18 cellular contexts compared by ENCODE assay signal in genomic region chr10:96488161-96488935, GRCh38. TPM values are rescaled to one million over a fixed set of nuclear protein-coding genes. Genes with fewer than 3 reads are reported as not detected.
"Had no signal": no experiment of that assay in that cellular context is flagged by ENCODE, and none has a peak within 500 bp of the region (broad histone marks: within the 10 kb centered on the region; RNA-seq: fewer than 3 reads in every experiment).

No MANE protein-coding gene starts in this region.

- H3K27me3 Mint-ChIP-seq: progenitor cell of endocrine pancreas had no signal

- DNase-seq: activated naive CD4-positive, alpha-beta T cell treated with anti-CD3 and anti-CD28 coated beads, Interleukin-2, amount 10 ng/mL, durations not matched to agents 7 days and 5 days; central memory CD4-positive, alpha-beta T cell; cortex of kidney; effector CD4-positive, alpha-beta T cell; kidney glomerular epithelial cell; mesendoderm; nephron progenitor cell; right cardiac atrium; small intestine; stomach; T-helper 9 cell had no signal

- H3K4me3 Mint-ChIP-seq: activated naive CD4-positive, alpha-beta T cell treated with anti-CD3 and anti-CD28 coated beads, Interleukin-2, amount 10 ng/mL, durations not matched to agents 7 days and 5 days; activated T-helper 17 cell treated with anti-CD3 and anti-CD28 coated beads, Interleukin-2, amount 50 U/mL, for 72 hours; nephron progenitor cell had no signal

- H3K9me3 ChIP-seq: ascending aorta, esophagus muscularis mucosa, stomach, thoracic aorta had no signal

- H3K27ac ChIP-seq: ascending aorta, esophagus muscularis mucosa, stomach, thoracic aorta had no signal

- H3K27ac Mint-ChIP-seq: activated naive CD4-positive, alpha-beta T cell treated with anti-CD3 and anti-CD28 coated beads, Interleukin-2, amount 10 ng/mL, durations not matched to agents 7 days and 5 days; activated T-helper 17 cell treated with anti-CD3 and anti-CD28 coated beads, Interleukin-2, amount 50 U/mL, for 72 hours; progenitor cell of endocrine pancreas had no signal

- H3K9me3 Mint-ChIP-seq: activated naive CD4-positive, alpha-beta T cell treated with anti-CD3 and anti-CD28 coated beads, Interleukin-2, amount 10 ng/mL, durations not matched to agents 7 days and 5 days; activated T-helper 17 cell treated with anti-CD3 and anti-CD28 coated beads, Interleukin-2, amount 50 U/mL, for 72 hours; nephron progenitor cell had no signal

- H3K4me1 ChIP-seq: ascending aorta, esophagus muscularis mucosa, stomach had no signal

- H3K36me3 Mint-ChIP-seq: activated naive CD4-positive, alpha-beta T cell treated with anti-CD3 and anti-CD28 coated beads, Interleukin-2, amount 10 ng/mL, durations not matched to agents 7 days and 5 days had no signal

- H3K4me3 ChIP-seq: ascending aorta, esophagus muscularis mucosa, stomach, thoracic aorta had no signal

- ATAC-seq: activated CD4-positive, CD25-positive, alpha-beta regulatory T cell treated with anti-CD3 and anti-CD28 coated beads, Interleukin-2, amount 50 U/mL, for 24 hours; activated T-helper 17 cell treated with anti-CD3 and anti-CD28 coated beads, Interleukin-2, amount 50 U/mL, for 72 hours; right cardiac atrium had no signal

- H3K36me3 ChIP-seq: ascending aorta, esophagus muscularis mucosa, stomach, thoracic aorta had no signal

- H3K27me3 ChIP-seq: ascending aorta had no signal

- H3K4me1 Mint-ChIP-seq: activated naive CD4-positive, alpha-beta T cell treated with anti-CD3 and anti-CD28 coated beads, Interleukin-2, amount 10 ng/mL, durations not matched to agents 7 days and 5 days; activated T-helper 17 cell treated with anti-CD3 and anti-CD28 coated beads, Interleukin-2, amount 50 U/mL, for 72 hours had no signal

RNA-seq across cellular contexts. Expression of gene TLL2, which starts 25.4 kb away (rescaled TPM):
- total RNA-seq: activated CD8-positive, alpha-beta memory T cell treated with anti-CD3 and anti-CD28 coated beads for 36 hours; activated T-helper 17 cell treated with anti-CD3 and anti-CD28 coated beads, Interleukin-2, amount 50 U/mL, for 72 hours; ascending aorta; thoracic aorta had no signal
